In the genomic region with DNA sequence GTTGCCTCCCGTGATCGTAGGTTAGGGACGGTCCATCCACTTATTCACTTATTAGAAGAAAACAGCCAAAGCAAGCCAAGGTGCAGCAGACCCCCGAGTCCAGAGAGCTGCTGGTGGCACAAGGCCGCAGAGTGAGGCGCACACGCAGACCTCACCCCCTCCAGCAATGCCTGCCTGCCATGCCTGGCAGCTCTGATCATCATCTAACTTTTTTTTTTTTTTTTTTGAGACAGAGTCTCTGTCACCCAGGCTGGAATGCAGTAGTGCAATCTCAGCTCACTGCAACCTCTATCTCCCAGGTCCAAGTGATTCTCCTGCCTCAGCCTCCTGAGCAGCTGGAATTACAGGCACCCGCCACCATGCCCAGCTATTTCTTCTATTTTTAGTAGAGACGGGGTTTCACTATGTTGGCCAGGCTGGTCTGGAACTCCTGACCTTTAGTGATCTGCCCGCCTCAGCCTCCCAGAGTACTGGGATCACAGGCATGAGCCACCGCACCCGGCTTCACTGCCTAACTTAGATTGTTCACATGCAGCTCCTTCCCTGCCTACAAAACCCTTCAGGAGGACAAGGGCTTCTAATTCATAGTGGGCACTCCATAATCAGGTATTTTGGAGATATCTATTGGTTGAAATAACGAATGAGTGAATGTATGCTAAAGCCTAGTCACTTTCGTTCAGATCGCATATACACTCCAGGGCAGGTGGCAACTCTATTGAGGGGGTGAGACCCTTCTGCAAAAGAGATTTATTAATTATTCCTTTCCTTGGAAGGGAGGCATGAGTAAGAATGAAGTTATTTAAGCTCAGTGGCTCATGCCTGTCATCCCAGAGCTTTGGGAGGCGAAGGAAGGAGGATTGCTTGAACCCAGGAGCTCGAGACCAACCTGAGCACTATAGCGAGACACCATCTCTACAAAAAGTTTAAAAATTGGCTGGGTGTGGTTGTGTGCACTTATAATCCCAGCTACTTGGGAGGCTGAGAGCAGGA, we compare ENCODE assay signal across 1 cellular context.
TF ChIP-seq lines count a peak whose summit lies in the region.

No MANE protein-coding gene starts in this region.

TF ChIP-seq in endothelial cell of umbilical vein, 7 proteins besides CTCF, POLR2A, EP300 and RAD21:
- TF ChIP-seq EZH2 (IDR thresholded peaks at IDR 0.05; ENCODE audit: borderline replicate concordance, low read depth, low read length, severe bottlenecking) (no peak), POLR2AphosphoS5 (IDR thresholded peaks at IDR 0.05; ENCODE audit: insufficient read depth, low read depth, low read length) (no peak), MYC (IDR thresholded peaks at IDR 0.05; ENCODE audit: low read depth, low read length) (no peak), JUN (IDR thresholded peaks at IDR 0.05; ENCODE audit: borderline replicate concordance, insufficient read depth, insufficient read length, low read depth) (no peak), GATA2 (IDR thresholded peaks at IDR 0.05; ENCODE audit: insufficient read depth, insufficient read length, low read depth, low read length) (no peak), FOS (IDR thresholded peaks at IDR 0.05; ENCODE audit: borderline replicate concordance, insufficient read depth, low read length) (no peak)
- TF ChIP-seq, protein P1, sequence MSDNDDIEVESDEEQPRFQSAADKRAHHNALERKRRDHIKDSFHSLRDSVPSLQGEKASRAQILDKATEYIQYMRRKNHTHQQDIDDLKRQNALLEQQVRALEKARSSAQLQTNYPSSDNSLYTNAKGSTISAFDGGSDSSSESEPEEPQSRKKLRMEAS (IDR thresholded peaks at IDR 0.05; ENCODE audit: insufficient read depth, insufficient read length) = no peak
TF ChIP-seq in endothelial cell of umbilical vein: peak in this region for 0.
